In the genomic region with DNA sequence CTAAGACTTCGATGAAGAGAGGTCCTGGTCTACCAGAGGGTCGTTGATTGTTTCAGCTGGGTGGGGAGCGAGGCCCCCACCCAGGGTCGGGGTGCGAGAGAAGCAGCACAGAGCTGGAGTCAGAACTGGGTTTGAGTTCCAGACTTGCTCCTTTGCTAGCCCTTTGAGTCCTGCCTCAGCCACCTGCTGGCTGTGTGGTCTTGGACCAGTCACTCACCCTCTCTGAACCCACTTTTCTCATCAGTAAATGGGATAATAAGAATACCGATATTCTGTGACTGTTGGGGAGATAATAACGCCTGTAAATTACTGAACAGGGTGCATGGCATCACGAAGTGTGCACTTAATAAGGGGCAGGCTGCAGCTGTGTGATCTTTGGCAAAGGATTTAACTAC, we compare ENCODE assay signal across 9 cellular contexts. TPM values are rescaled to one million over a fixed set of nuclear protein-coding genes. Genes with fewer than 3 reads are reported as not detected.
A peak's percentile ranks its signal among the peaks of the same experiment; 100 is the strongest.
DNase-seq lines count a peak whose midpoint lies in the region; ATAC-seq and TF ChIP-seq lines count a peak whose summit lies in the region.
"Had no signal": no experiment of that assay in that cellular context is flagged by ENCODE, and none has a peak within 500 bp of the region (broad histone marks: within the 10 kb centered on the region; RNA-seq: fewer than 3 reads in every experiment).

No MANE protein-coding gene starts in this region.

- H3K9ac ChIP-seq in adipocyte (ENCODE audit: low read length) (no peak overlapping the region), subcutaneous abdominal adipose tissue (ENCODE audit: low read length in 5 of 5) (peak overlapping the region in 2 of 5 donors; percentile 44 to 71)

- H3K4me3 Mint-ChIP-seq in activated CD4-positive, alpha-beta T cell treated with anti-CD3 and anti-CD28 coated beads, Interleukin-2, amount 10 ng/mL, durations not matched to agents 24 days and 14 days = peak overlapping the region; percentile 82

- H3K36me3 Mint-ChIP-seq in activated CD4-positive, alpha-beta T cell treated with anti-CD3 and anti-CD28 coated beads, Interleukin-2, amount 10 ng/mL, durations not matched to agents 24 days and 14 days (ENCODE audit: low read depth) = no peaks in the 10 kb centered on the region

- 46 to 58% methylated on average over 8 of the region's 8 CpGs for WGBS in thyroid gland, 2 donors

- H3K4me1 ChIP-seq in adipocyte (ENCODE audit: control insufficient read depth, insufficient read depth, low read length) (peaks cover 29% of the 10 kb centered on the region), subcutaneous abdominal adipose tissue (ENCODE audit: control insufficient read depth in 5 of 5, insufficient read depth in 5 of 5, low read length in 5 of 5) (peaks cover 5 to 61% (median 51%) of the 10 kb centered on the region in 5 donors), thyroid gland (peaks cover 33 to 44% of the 10 kb centered on the region in 2 donors)

- H3K4me1 Mint-ChIP-seq in activated CD4-positive, alpha-beta T cell treated with anti-CD3 and anti-CD28 coated beads, Interleukin-2, amount 10 ng/mL, durations not matched to agents 24 days and 14 days = peaks cover 12% of the 10 kb centered on the region

- H3K27ac ChIP-seq in layer of hippocampus (ENCODE audit: low read depth, low read length) (peak overlapping the region; percentile 38), subcutaneous abdominal adipose tissue (ENCODE audit: low read depth, low read length) (no peak overlapping the region), thyroid gland (peak overlapping the region in 1 of 3 donors; percentile 59)

- H3K9me3 Mint-ChIP-seq in activated CD4-positive, alpha-beta T cell treated with anti-CD3 and anti-CD28 coated beads, Interleukin-2, amount 10 ng/mL, durations not matched to agents 24 days and 14 days = no peaks in the 10 kb centered on the region

- no peak for TF ChIP-seq POLR2A in thyroid gland (IDR thresholded peaks at IDR 0.05)

- no peak for ATAC-seq in GM19395 (IDR thresholded peaks at IDR 0.05; ENCODE audit: unreplicated experiment)

- DNase-seq in activated CD4-positive, alpha-beta T cell treated with anti-CD3 and anti-CD28 coated beads, Interleukin-2, amount 10 ng/mL, durations not matched to agents 24 days and 14 days = no peak
- no peak for DNase-seq in activated CD4-positive, alpha-beta T cell treated with anti-CD3 and anti-CD28 coated beads for 4 hours
- DNase-seq in adipocyte (ENCODE audit: low read depth) = no peak
- no peak for DNase-seq in thyroid gland
- no peak for DNase-seq in COLO829 (ENCODE audit: low spot score)

- H3K27ac Mint-ChIP-seq in activated CD4-positive, alpha-beta T cell treated with anti-CD3 and anti-CD28 coated beads, Interleukin-2, amount 10 ng/mL, durations not matched to agents 24 days and 14 days = no peak overlapping the region

- no peaks in the 10 kb centered on the region for H3K36me3 ChIP-seq in adipocyte (ENCODE audit: control insufficient read depth, insufficient read depth, low read length, severe bottlenecking)
- no peaks in the 10 kb centered on the region for H3K36me3 ChIP-seq in subcutaneous abdominal adipose tissue (ENCODE audit: control insufficient read depth in 5 of 5, insufficient read depth in 5 of 5, low read length in 5 of 5)
- no peaks in the 10 kb centered on the region for H3K36me3 ChIP-seq in thyroid gland

- peaks cover 6% of the 10 kb centered on the region for H3K9me3 ChIP-seq in adipocyte (ENCODE audit: control insufficient read depth, low read length)
- peaks cover 0 to 7% (median 0%) of the 10 kb centered on the region in 5 donors for H3K9me3 ChIP-seq in subcutaneous abdominal adipose tissue (ENCODE audit: control insufficient read depth in 5 of 5, low read length in 5 of 5)
- no peaks in the 10 kb centered on the region for H3K9me3 ChIP-seq in thyroid gland

- intact Hi-C loops in activated CD4-positive, alpha-beta T cell treated with anti-CD3 and anti-CD28 coated beads, Interleukin-2, amount 10 ng/mL, durations not matched to agents 24 days and 14 days (cut with micrococcal nuclease) = no loop called here
- intact Hi-C loops in thyroid gland (cut with DNase I) = no loop called here

- peaks cover 66% of the 10 kb centered on the region for H3K27me3 ChIP-seq in adipocyte (replicated peaks; ENCODE audit: control insufficient read depth, insufficient read depth, low read length)
- peaks cover 11% of the 10 kb centered on the region for H3K27me3 ChIP-seq in layer of hippocampus (ENCODE audit: control insufficient read depth, insufficient read depth, low read length)
- H3K27me3 ChIP-seq in subcutaneous abdominal adipose tissue (ENCODE audit: control insufficient read depth in 5 of 5, insufficient read depth in 4 of 5, low read length in 5 of 5) = peaks cover 0 to 2% (median 0%) of the 10 kb centered on the region in 5 donors
- H3K27me3 ChIP-seq in thyroid gland = no peaks in the 10 kb centered on the region

- no peak for TF ChIP-seq CTCF in thyroid gland (IDR thresholded peaks at IDR 0.05)

- H3K4me3 ChIP-seq in adipocyte (ENCODE audit: low read length) = peak overlapping the region; percentile 68
- H3K4me3 ChIP-seq in subcutaneous abdominal adipose tissue (ENCODE audit: low read depth in 1 of 5, low read length in 5 of 5) = peak overlapping the region; percentile 48 to 94 (median 78)
- H3K4me3 ChIP-seq in thyroid gland (replicated peaks in 1 of 3) = peak overlapping the region in 1 of 3 donors; percentile 51

- peaks cover 70% of the 10 kb centered on the region for H3K27me3 Mint-ChIP-seq in activated CD4-positive, alpha-beta T cell treated with anti-CD3 and anti-CD28 coated beads, Interleukin-2, amount 10 ng/mL, durations not matched to agents 24 days and 14 days

RNA-seq across cellular contexts. Expression of a gene that starts 0.4 kb away (rescaled TPM):
- total RNA-seq in activated CD4-positive, alpha-beta T cell treated with anti-CD3 and anti-CD28 coated beads, Interleukin-2, amount 10 ng/mL, durations not matched to agents 24 days and 14 days = not detected in 2 replicates
- 10 to 100 TPM; 12.4 to 48.0 (median 28.6) TPM for total RNA-seq in thyroid gland

RNA-seq across cellular contexts. Expression of a gene that starts 13.4 kb away (rescaled TPM):
- 326 and 338 TPM in 2 replicates for total RNA-seq in activated CD4-positive, alpha-beta T cell treated with anti-CD3 and anti-CD28 coated beads, Interleukin-2, amount 10 ng/mL, durations not matched to agents 24 days and 14 days
- total RNA-seq in thyroid gland = 10 to 100 TPM; 55.9 to 79.8 (median 65.4) TPM

RNA-seq across cellular contexts. Expression of a gene that starts 35.2 kb away (rescaled TPM):
- not detected in 2 replicates for total RNA-seq in activated CD4-positive, alpha-beta T cell treated with anti-CD3 and anti-CD28 coated beads, Interleukin-2, amount 10 ng/mL, durations not matched to agents 24 days and 14 days
- under 1 TPM in 1 of 4 donors, not detected in 3; 0.40 TPM for total RNA-seq in thyroid gland
- total RNA-seq: pulmonary artery endothelial cell had no signal

RNA-seq across cellular contexts. Expression of a gene that starts 42.8 kb away (rescaled TPM):
- not detected in 2 replicates for total RNA-seq in activated CD4-positive, alpha-beta T cell treated with anti-CD3 and anti-CD28 coated beads, Interleukin-2, amount 10 ng/mL, durations not matched to agents 24 days and 14 days
- not detected for total RNA-seq in thyroid gland
- total RNA-seq: pulmonary artery endothelial cell had no signal

Comparison
In these comparisons a context has a peak if more than half of its experiments do, and no peak if none do; other contexts are left out.
1. RNA of a gene that starts 0.4 kb away (total RNA-seq): 12.4 to 48.0 TPM in thyroid gland; not detected in activated CD4-positive, alpha-beta T cell treated with anti-CD3 and anti-CD28 coated beads, Interleukin-2, amount 10 ng/mL, durations not matched to agents 24 days and 14 days; every median in the first group is over 10 times any median in the second.